8 cellular contexts compared by ENCODE assay signal in the genomic region with DNA sequence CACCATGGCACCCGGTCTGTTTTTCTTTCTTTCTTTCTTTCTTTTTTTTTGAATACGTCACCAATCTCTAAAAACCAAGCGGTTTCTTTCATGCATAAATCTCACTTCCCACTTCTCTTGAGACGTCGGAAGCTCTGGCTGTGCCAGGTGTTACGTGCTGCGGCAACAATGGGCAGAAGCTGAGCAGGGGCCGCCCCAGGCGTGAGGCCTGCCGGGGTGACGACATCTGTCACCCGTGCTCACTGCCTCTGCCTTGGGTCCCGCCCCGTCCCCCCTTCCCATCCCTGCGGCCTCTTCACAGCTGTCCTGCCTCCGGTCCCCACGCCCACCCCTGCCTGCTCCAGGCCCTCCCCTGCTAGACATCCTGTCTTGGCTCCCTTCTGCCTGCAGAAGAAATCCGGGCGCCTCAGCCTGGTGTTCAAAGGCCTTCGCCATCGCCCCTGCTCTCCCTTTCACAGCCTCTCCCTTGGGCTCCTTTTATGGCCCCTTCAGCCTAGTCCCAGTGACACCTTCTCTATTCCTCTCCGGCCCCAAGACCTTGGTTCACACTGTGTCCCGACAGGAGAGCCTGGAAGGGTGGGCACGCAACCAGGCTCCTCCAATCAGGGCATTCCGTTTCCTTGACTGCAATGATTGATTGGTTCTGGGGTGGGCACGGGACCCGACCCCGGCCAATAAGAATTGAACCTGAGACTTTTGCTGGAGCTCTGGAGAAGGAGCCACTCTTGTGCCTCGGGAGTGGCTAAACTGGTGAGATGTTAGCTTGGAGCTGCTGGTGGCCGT. TPM values are rescaled to one million over a fixed set of nuclear protein-coding genes. Genes with fewer than 3 reads are reported as not detected.
A peak's percentile ranks its signal among the peaks of the same experiment; 100 is the strongest.
DNase-seq lines count a peak whose midpoint lies in the region; ATAC-seq and TF ChIP-seq lines count a peak whose summit lies in the region.

No MANE protein-coding gene starts in this region.

- ATAC-seq in GM21825 (IDR thresholded peaks at IDR 0.05; ENCODE audit: unreplicated experiment) (peak; percentile 65), naive B cell (ENCODE audit: low read depth in 2 of 2) (peak; percentile 69)

- DNase-seq in GM13977 (ENCODE audit: low spot score): peak; percentile 85
- DNase-seq in NAMALWA (ENCODE audit: low spot score): peak; percentile 93
- DNase-seq in activated CD8-positive, alpha-beta memory T cell treated with anti-CD3 and anti-CD28 coated beads, Interleukin-2, amount 50 U/mL, for 4 hours: peak; percentile 62
- peak; percentile 94 for DNase-seq in naive B cell
- no peak for DNase-seq in GOT3 (lab: John Stamatoyannopoulos, UW)
- no peak for DNase-seq in vagina (ENCODE audit: extremely low spot score in 2 of 2)
- no peak for DNase-seq in HUDEP-2 (lab: John Stamatoyannopoulos, UW; ENCODE audit: unreplicated experiment in 76 of 76)

- H3K4me3 ChIP-seq in vagina: no peak overlapping the region

- H3K9me3 ChIP-seq in vagina: no peaks in the 10 kb centered on the region

- intact Hi-C loops in vagina (cut with DNase I): no loop called here

- H3K27me3 ChIP-seq in vagina: no peaks in the 10 kb centered on the region

- H3K27ac ChIP-seq in vagina: no peak overlapping the region

- peak overlapping the region; percentile 54 to 87 (median 79) for H3K4me3 Mint-ChIP-seq in naive B cell

- peaks cover 17% of the 10 kb centered on the region for H3K4me1 ChIP-seq in vagina

- peaks cover 63 to 88% (median 82%) of the 10 kb centered on the region in 3 donors for H3K4me1 Mint-ChIP-seq in naive B cell

- no peak for TF ChIP-seq POLR2A in vagina (IDR thresholded peaks at IDR 0.05)

- no peaks in the 10 kb centered on the region for H3K27me3 Mint-ChIP-seq in naive B cell

- peak overlapping the region; percentile 100 for H3K27ac Mint-ChIP-seq in naive B cell

- no peaks in the 10 kb centered on the region for H3K36me3 ChIP-seq in vagina

- TF ChIP-seq CTCF in GM13977 (IDR thresholded peaks at IDR 0.05; ENCODE audit: extremely low read depth, insufficient read depth, missing control alignments): no peak
- no peak for TF ChIP-seq CTCF in vagina (IDR thresholded peaks at IDR 0.05)

- in situ Hi-C loops in GM13977 (cut with MboI; ENCODE audit: low pct_unique_long_range_greater_than_20kb, low sequenced_read_pairs, unreplicated experiment): loop anchor here (10.0 kb wide), 1 partner anchor 83 kb away; no protein-coding TSS in a partner anchor

- no peaks in the 10 kb centered on the region for H3K9me3 Mint-ChIP-seq in naive B cell

- H3K36me3 Mint-ChIP-seq in naive B cell: no peaks in the 10 kb centered on the region

RNA-seq across cellular contexts. Expression of a gene that starts 4.8 kb away (rescaled TPM):
- 10 to 100 TPM in 5 of 6 donors, 1 to 10 TPM in 1; 2.3 to 20.2 (median 15.1) TPM for polyA plus RNA-seq in naive B cell (ENCODE audit: low read depth in 6 of 6)
- total RNA-seq in vagina: 4.2 TPM

RNA-seq across cellular contexts. Expression of a gene that starts 18.6 kb away (rescaled TPM):
- 1 to 10 TPM in 4 of 6 donors, under 1 TPM in 2; 0.69 to 1.4 (median 1.1) TPM for polyA plus RNA-seq in naive B cell (ENCODE audit: low read depth in 6 of 6)
- 12.0 TPM for total RNA-seq in vagina

RNA-seq across cellular contexts. Expression of a gene that starts 52.8 kb away (rescaled TPM):
- polyA plus RNA-seq in naive B cell (ENCODE audit: low read depth in 6 of 6): 100 to 1,000 TPM in 2 of 6 donors, 10 to 100 TPM in 4; 68.7 to 180 (median 94.2) TPM
- total RNA-seq in vagina: 15.5 TPM

Comparison
In these comparisons a context has a peak if more than half of its experiments do, and no peak if none do; other contexts are left out.
1. DNase-seq: peak in GM13977 (single experiment), NAMALWA (single experiment), activated CD8-positive, alpha-beta memory T cell treated with anti-CD3 and anti-CD28 coated beads, Interleukin-2, amount 50 U/mL, for 4 hours (single experiment) and naive B cell (single experiment); none in GOT3 (single experiment), vagina (0 of 2) and HUDEP-2 (0 of 76).